In the genomic region with DNA sequence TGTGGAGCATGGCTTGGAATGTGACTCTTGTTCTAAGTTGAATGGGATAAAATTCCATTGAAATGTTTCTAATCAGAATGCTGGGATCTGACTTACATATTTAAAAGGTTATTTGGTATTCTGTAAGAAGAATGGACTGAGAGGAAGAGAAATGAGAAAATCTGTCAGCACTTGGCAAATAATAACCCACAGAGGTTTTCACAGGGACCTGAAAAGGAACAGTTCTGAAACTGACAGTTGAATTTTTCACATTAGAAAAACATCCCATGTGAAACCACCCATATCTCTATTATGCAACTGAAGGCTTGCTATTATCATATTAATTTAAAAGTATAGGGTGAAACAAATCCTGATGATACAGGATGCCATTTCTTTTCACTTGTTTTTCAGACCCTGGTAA, we compare ENCODE assay signal across 18 cellular contexts.
DNase-seq lines count a peak whose midpoint lies in the region; ATAC-seq lines count a peak whose summit lies in the region.
"Had no signal": no experiment of that assay in that cellular context is flagged by ENCODE, and none has a peak within 500 bp of the region (broad histone marks: within the 10 kb centered on the region; RNA-seq: fewer than 3 reads in every experiment).

No MANE protein-coding gene starts in this region.

- H3K9me3 Mint-ChIP-seq in activated T-helper 17 cell treated with anti-CD3 and anti-CD28 coated beads, Interleukin-2, amount 50 U/mL, for 72 hours: no peaks in the 10 kb centered on the region

- H3K36me3 Mint-ChIP-seq in activated T-helper 17 cell treated with anti-CD3 and anti-CD28 coated beads, Interleukin-2, amount 50 U/mL, for 72 hours (ENCODE audit: low read depth): no peaks in the 10 kb centered on the region

- DNase-seq in RKO (ENCODE audit: low spot score): no peak
- DNase-seq in foreskin melanocyte: no peak
- DNase-seq in amygdala (lab: John Stamatoyannopoulos, UW): no peak
- DNase-seq: activated CD4-positive, alpha-beta T cell treated with anti-CD3 and anti-CD28 coated beads for 4 hours; activated T-cell treated with anti-CD3 and anti-CD28 coated beads, Interleukin-2, amount 50 U/mL, for 1 hour; colonic mucosa; esophagus squamous epithelium; left ventricle myocardium superior; NCI-H510A treated with DMSO at 0.1 percent for 48 hours; RPMI8226; trophoblast cell had no signal

- H3K4me1 Mint-ChIP-seq in activated T-helper 17 cell treated with anti-CD3 and anti-CD28 coated beads, Interleukin-2, amount 50 U/mL, for 72 hours: no peaks in the 10 kb centered on the region

- peaks cover 23% of the 10 kb centered on the region for H3K27me3 Mint-ChIP-seq in activated T-helper 17 cell treated with anti-CD3 and anti-CD28 coated beads, Interleukin-2, amount 50 U/mL, for 72 hours

- ATAC-seq in GM18498 (IDR thresholded peaks at IDR 0.05; ENCODE audit: unreplicated experiment) (peak; percentile 87), GM19452 (IDR thresholded peaks at IDR 0.05; ENCODE audit: unreplicated experiment) (peak; percentile 64), HG02763 (IDR thresholded peaks at IDR 0.05; ENCODE audit: unreplicated experiment) (peak; percentile 72), HG03558 (IDR thresholded peaks at IDR 0.05; ENCODE audit: extremely low read depth, unreplicated experiment) (peak; percentile 76)
- no peak for ATAC-seq in activated T-helper 17 cell treated with anti-CD3 and anti-CD28 coated beads, Interleukin-2, amount 50 U/mL, for 72 hours (replicated peaks)
- ATAC-seq: K562, left ventricle myocardium superior had no signal

- no peak overlapping the region for H3K4me3 Mint-ChIP-seq in activated T-helper 17 cell treated with anti-CD3 and anti-CD28 coated beads, Interleukin-2, amount 50 U/mL, for 72 hours
- H3K4me3 Mint-ChIP-seq: T-helper 1 cell treated with Interleukin-12 subunit alpha and Interleukin-12 subunit beta and Interleukin-4 antibody, amounts not matched to agents 30 μg/mL and 1 μg/mL, for 36 hours had no signal

- H3K27ac Mint-ChIP-seq in activated T-helper 17 cell treated with anti-CD3 and anti-CD28 coated beads, Interleukin-2, amount 50 U/mL, for 72 hours: no peak overlapping the region
- H3K27ac Mint-ChIP-seq: T-helper 1 cell treated with Interleukin-12 subunit alpha and Interleukin-12 subunit beta and Interleukin-4 antibody, amounts not matched to agents 30 μg/mL and 1 μg/mL, for 36 hours had no signal
